Comparison of ENCODE assay signal across 24 cellular contexts in the genomic region with DNA sequence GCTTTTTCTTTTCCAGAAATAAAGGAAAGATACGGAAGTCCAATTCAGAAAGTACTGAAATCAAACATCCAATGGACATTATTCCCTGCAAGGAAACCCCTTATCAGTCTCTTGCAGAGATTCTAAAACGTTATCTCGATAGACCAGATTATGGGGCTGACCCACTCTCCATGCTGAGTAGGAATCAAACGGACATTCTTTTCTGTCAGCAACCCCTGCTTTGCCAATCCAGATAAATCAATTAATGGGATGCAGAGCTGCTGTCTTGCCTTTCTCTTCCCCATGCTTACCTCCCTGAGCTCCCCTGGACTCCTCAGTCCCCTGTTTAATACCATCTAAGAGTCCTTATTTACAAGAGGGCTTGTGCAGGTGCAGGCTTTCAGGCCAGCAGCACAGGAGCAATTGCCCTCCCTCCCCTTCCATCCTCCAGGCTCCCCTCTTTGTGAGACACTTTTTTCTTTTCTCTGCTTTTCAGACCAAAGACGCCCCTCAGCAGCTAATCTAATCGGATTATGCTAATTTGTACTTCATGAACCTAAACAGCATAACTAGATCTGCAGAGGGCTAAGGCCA. TPM values are rescaled to one million over a fixed set of nuclear protein-coding genes. Genes with fewer than 3 reads are reported as not detected.
DNase-seq lines count a peak whose midpoint lies in the region; ATAC-seq and TF ChIP-seq lines count a peak whose summit lies in the region.
"Had no signal": no experiment of that assay in that cellular context is flagged by ENCODE, and none has a peak within 500 bp of the region (broad histone marks: within the 10 kb centered on the region; RNA-seq: fewer than 3 reads in every experiment).

No MANE protein-coding gene starts in this region.

- H3K4me2 ChIP-seq in neuronal stem cell (ENCODE audit: insufficient read depth, low read length, poor library complexity, severe bottlenecking): no peak overlapping the region

- TF ChIP-seq EP300 in ovary (IDR thresholded peaks at IDR 0.05): no peak

- no peaks in the 10 kb centered on the region for H3K79me1 ChIP-seq in neuronal stem cell (ENCODE audit: low read depth, low read length)

- H3K14ac ChIP-seq in neuronal stem cell (ENCODE audit: low read length): no peak overlapping the region

- no peaks in the 10 kb centered on the region for H3K9me3 Mint-ChIP-seq in WTC11

- peaks cover 36% of the 10 kb centered on the region for H3K4me1 ChIP-seq in HAP-1
- H3K4me1 ChIP-seq in ectodermal cell (ENCODE audit: control insufficient read depth, insufficient read depth, low read length): peaks cover 26% of the 10 kb centered on the region
- H3K4me1 ChIP-seq in neuronal stem cell (ENCODE audit: control insufficient read depth in 2 of 2, insufficient read depth in 1 of 2, low read depth in 1 of 2, low read length in 2 of 2): peaks cover 7 to 14% of the 10 kb centered on the region in 2 donors
- no peaks in the 10 kb centered on the region for H3K4me1 ChIP-seq in ovary (ENCODE audit: insufficient read depth)

- H2BK120ac ChIP-seq in neuronal stem cell (ENCODE audit: low read depth, low read length): no peak overlapping the region

- no peak overlapping the region for H4K91ac ChIP-seq in neuronal stem cell (ENCODE audit: low read depth, low read length, poor library complexity)

- H3K9me3 ChIP-seq in HAP-1 (no peaks in the 10 kb centered on the region), ectodermal cell (ENCODE audit: control insufficient read depth, low read length) (no peaks in the 10 kb centered on the region), neuronal stem cell (replicated peaks in 1 of 2; ENCODE audit: control insufficient read depth in 2 of 2, insufficient read depth in 1 of 2, low read depth in 1 of 2, low read length in 2 of 2) (no peaks in the 10 kb centered on the region), ovary (no peaks in the 10 kb centered on the region)
- H3K9me3 ChIP-seq: BE2C had no signal

- H2AFZ ChIP-seq in neuronal stem cell (ENCODE audit: low read length): peak overlapping the region; percentile 41

- no peak overlapping the region for H3K4ac ChIP-seq in neuronal stem cell (ENCODE audit: low read length)

- no peaks in the 10 kb centered on the region for H3K27me3 ChIP-seq in HAP-1 (ENCODE audit: low read depth)
- peaks cover 7% of the 10 kb centered on the region for H3K27me3 ChIP-seq in ectodermal cell (ENCODE audit: control insufficient read depth, insufficient read depth, low read length, poor library complexity, severe bottlenecking)
- H3K27me3 ChIP-seq in neuronal stem cell (ENCODE audit: control insufficient read depth in 3 of 3, insufficient read depth in 3 of 3, low read depth in 1 of 3, low read length in 3 of 3): peaks cover 0 to 2% (median 0%) of the 10 kb centered on the region in 3 experiments
- no peaks in the 10 kb centered on the region for H3K27me3 ChIP-seq in ovary
- H3K27me3 ChIP-seq: BE2C, MG63 had no signal

- TF ChIP-seq CTCF in ovary (IDR thresholded peaks at IDR 0.05): no peak
- TF ChIP-seq CTCF in WTC11 (IDR thresholded peaks at IDR 0.05): no peak

- no peak overlapping the region for H3K18ac ChIP-seq in neuronal stem cell (ENCODE audit: low read length)

- H3K27ac ChIP-seq in ectodermal cell (ENCODE audit: insufficient read depth, low read depth, low read length, poor library complexity, severe bottlenecking) (peak overlapping the region; percentile 61), neuronal stem cell (replicated peaks; ENCODE audit: low read length) (peak overlapping the region; percentile 23), ovary (no peak overlapping the region)

- H4K8ac ChIP-seq in neuronal stem cell (ENCODE audit: low read depth, low read length): no peak overlapping the region

- peak; percentile 82 to 98 for DNase-seq in HAP-1 (ENCODE audit: low spot score in 2 of 2)
- DNase-seq in NCI-H82 treated with DMSO at 0.1 percent for 48 hours (lab: John Stamatoyannopoulos, UW; ENCODE audit: unreplicated experiment): peak; percentile 87
- DNase-seq in neuronal stem cell (ENCODE audit: low spot score): peak; percentile 88
- no peak for DNase-seq in ovary
- no peak for DNase-seq in midbrain (lab: John Stamatoyannopoulos, UW)
- no peak for DNase-seq in WTC11 (ENCODE audit: low spot score)
- DNase-seq: BE2C, DMS79 treated with DMSO at 0.1 percent for 48 hours, Kasumi-1, MG63, NCI-H1417, NCI-H1694 treated with DMSO at 0.1 percent for 48 hours, NCI-H2081 treated with DMSO at 0.1 percent for 48 hours, NCI-H446 treated with DMSO at 0.1 percent for 48 hours, NCI-H774, PC-3, Right ventricle myocardium superior, SW 1271 had no signal

- CTCF ChIA-PET in WTC11 (lab: Charles Lee): interaction anchor here (1.9 kb wide), 1 partner anchor 39 kb away, joined by 6 read pairs; no protein-coding TSS in a partner anchor

- 29 to 40% methylated on average over 6 of the region's 6 CpGs for WGBS in ectodermal cell, 2 experiments
- no CpG with 5 or more reads among the region's 6 CpGs for WGBS in neuronal stem cell (ENCODE audit: extremely low coverage in 2 of 2, insufficient read length in 2 of 2, insufficient replicate concordance in 1 of 2), 2 donors
- 49 to 63% (median 56%) methylated on average over 6 of the region's 6 CpGs for WGBS in ovary, 3 donors

- POLR2A ChIA-PET in WTC11 (lab: Charles Lee): no interaction called here

- H3K23ac ChIP-seq in neuronal stem cell (ENCODE audit: low read depth, low read length, poor library complexity): no peak overlapping the region

- H3K27ac Mint-ChIP-seq in WTC11: no peak overlapping the region
- H3K27ac Mint-ChIP-seq: IgD-negative memory B cell had no signal

- no peak overlapping the region for H3K4me3 ChIP-seq in HAP-1
- H3K4me3 ChIP-seq in ectodermal cell (ENCODE audit: insufficient read depth, low read depth, low read length): no peak overlapping the region
- H3K4me3 ChIP-seq in neuronal stem cell (ENCODE audit: low read length in 2 of 2): no peak overlapping the region
- no peak overlapping the region for H3K4me3 ChIP-seq in ovary
- H3K4me3 ChIP-seq: GM12878, MG63 had no signal

- H3K36me3 ChIP-seq in HAP-1 (replicated peaks) (no peaks in the 10 kb centered on the region), ectodermal cell (ENCODE audit: control insufficient read depth, insufficient read depth, low read length) (no peaks in the 10 kb centered on the region), neuronal stem cell (replicated peaks in 1 of 2; ENCODE audit: control insufficient read depth in 2 of 2, insufficient read depth in 2 of 2, low read length in 2 of 2) (no peaks in the 10 kb centered on the region), ovary (no peaks in the 10 kb centered on the region)
- H3K36me3 ChIP-seq: BE2C, MG63 had no signal

- no peak overlapping the region for H2AK5ac ChIP-seq in neuronal stem cell (ENCODE audit: low read depth, low read length)

- no peak overlapping the region for H2BK5ac ChIP-seq in neuronal stem cell (ENCODE audit: low read length)

- H3K4me3 Mint-ChIP-seq in WTC11: no peak overlapping the region
- H3K4me3 Mint-ChIP-seq: IgD-negative memory B cell had no signal

- no peaks in the 10 kb centered on the region for H3K36me3 Mint-ChIP-seq in WTC11
- H3K36me3 Mint-ChIP-seq: IgD-negative memory B cell had no signal

- no peak overlapping the region for H3K9ac ChIP-seq in neuronal stem cell (ENCODE audit: low read depth, low read length, poor library complexity)

- TF ChIP-seq POLR2A in ovary (IDR thresholded peaks at IDR 0.05): no peak

- H3K4me1 Mint-ChIP-seq in WTC11: peaks cover 17% of the 10 kb centered on the region

- ATAC-seq in WTC11: no peak
- ATAC-seq: GM12878, PC-3 had no signal

- in situ Hi-C loops in HAP-1 (cut with MboI; ENCODE audit: low sequenced_read_pairs): no loop called here

- no peak overlapping the region for H2BK15ac ChIP-seq in neuronal stem cell (ENCODE audit: low read length)

- H3K27me3 Mint-ChIP-seq in WTC11 (ENCODE audit: low read depth): no peaks in the 10 kb centered on the region

- intact Hi-C loops in ovary (cut with DNase I): no loop called here

- H2BK12ac ChIP-seq in neuronal stem cell (ENCODE audit: low read length): no peak overlapping the region

TF ChIP-seq in WTC11, 78 proteins besides CTCF, POLR2A, EP300 and RAD21 (continues in another document):
- TF ChIP-seq, protein P1, sequence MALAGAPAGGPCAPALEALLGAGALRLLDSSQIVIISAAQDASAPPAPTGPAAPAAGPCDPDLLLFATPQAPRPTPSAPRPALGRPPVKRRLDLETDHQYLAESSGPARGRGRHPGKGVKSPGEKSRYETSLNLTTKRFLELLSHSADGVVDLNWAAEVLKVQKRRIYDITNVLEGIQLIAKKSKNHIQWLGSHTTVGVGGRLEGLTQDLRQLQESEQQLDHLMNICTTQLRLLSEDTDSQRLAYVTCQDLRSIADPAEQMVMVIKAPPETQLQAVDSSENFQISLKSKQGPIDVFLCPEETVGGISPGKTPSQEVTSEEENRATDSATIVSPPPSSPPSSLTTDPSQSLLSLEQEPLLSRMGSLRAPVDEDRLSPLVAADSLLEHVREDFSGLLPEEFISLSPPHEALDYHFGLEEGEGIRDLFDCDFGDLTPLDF (CRISPR knock-in tag; IDR thresholded peaks at IDR 0.05): no peak

RNA-seq across cellular contexts. Expression of a gene that starts 14.2 kb away (rescaled TPM):
- polyA plus RNA-seq in ectodermal cell (2013, experiment 1 of 4): 3.6 TPM
- 9.0 TPM for polyA plus RNA-seq in ectodermal cell (2013, experiment 2 of 4)
- 7.3 TPM for polyA plus RNA-seq in ectodermal cell (2013, experiment 3 of 4)
- 7.7 TPM for polyA plus RNA-seq in ectodermal cell (2013, experiment 4 of 4)
- polyA plus RNA-seq in neuronal stem cell (2013, experiment 1 of 2): 3.0 TPM
- polyA plus RNA-seq in neuronal stem cell (2013, experiment 2 of 2): 2.9 TPM
- total RNA-seq in ovary (1 to 10 TPM in 1 of 7 donors, under 1 TPM in 1, not detected in 5; 0.52 to 1.0 TPM), WTC11 (2021) (0.41 TPM in 1 of 3 replicates, not detected in the others)
- polyA plus RNA-seq in ovary: under 1 TPM in 1 of 2 donors, not detected in 1; 0.45 TPM
- total RNA-seq: A673, PC-3, RPMI7951, SK-MEL-5 had no signal

RNA-seq across cellular contexts. Expression of a gene that starts 17.9 kb away (rescaled TPM):
- 34.5 TPM for polyA plus RNA-seq in ectodermal cell (2013, experiment 1 of 4)
- 36.0 TPM for polyA plus RNA-seq in ectodermal cell (2013, experiment 2 of 4)
- polyA plus RNA-seq in ectodermal cell (2013, experiment 3 of 4): 26.1 TPM
- 26.0 TPM for polyA plus RNA-seq in ectodermal cell (2013, experiment 4 of 4)
- 21.1 TPM for polyA plus RNA-seq in neuronal stem cell (2013, experiment 1 of 2)
- polyA plus RNA-seq in neuronal stem cell (2013, experiment 2 of 2): 23.3 TPM
- total RNA-seq in ovary (10 to 100 TPM; 10.1 to 28.5 (median 16.3) TPM), WTC11 (2021) (15.7 to 17.9 TPM (median 17.6 TPM) in 3 replicates)
- polyA plus RNA-seq in ovary: 10 to 100 TPM; 10.1 to 12.4 TPM

Comparison
In these comparisons a context has a peak if more than half of its experiments do, and no peak if none do; other contexts are left out.
1. DNase-seq: peak in HAP-1 (2 of 2), NCI-H82 treated with DMSO at 0.1 percent for 48 hours (single experiment) and neuronal stem cell (single experiment); none in ovary (0 of 5), midbrain (single experiment) and WTC11 (single experiment).
2. H3K27ac ChIP-seq: peak in ectodermal cell (single experiment) and neuronal stem cell (single experiment); none in ovary (0 of 2).